In genomic region chr2:46875962-46876689, GRCh38 we compare ENCODE assay signal across 8 cellular contexts. TPM values are rescaled to one million over a fixed set of nuclear protein-coding genes. Genes with fewer than 3 reads are reported as not detected.
A peak's percentile ranks its signal among the peaks of the same experiment; 100 is the strongest.
DNase-seq lines count a peak whose midpoint lies in the region; ATAC-seq and TF ChIP-seq lines count a peak whose summit lies in the region.
"Not testable (repeated sequence)": the region's sequence is repeated elsewhere in the genome, so short reads cannot be mapped to it uniquely, and the experiment has no call there.

No MANE protein-coding gene starts in this region.

- H3K79me2 ChIP-seq in OCI-LY3 (ENCODE audit: low read length) = not testable (repeated sequence)

- not testable (repeated sequence) for H3K23ac ChIP-seq in mesenchymal stem cell (ENCODE audit: low read length in 2 of 2)

- not testable (repeated sequence) for ATAC-seq in sciatic nerve

- H3K18ac ChIP-seq in mesenchymal stem cell (ENCODE audit: low read depth in 1 of 2, low read length in 2 of 2) = not testable (repeated sequence)

- H3K4me1 ChIP-seq in OCI-LY3 (ENCODE audit: low read length) = not testable (repeated sequence)
- H3K4me1 ChIP-seq in mesenchymal stem cell (ENCODE audit: control insufficient read depth, insufficient read depth, low read depth, low read length) (peaks cover 30% of the 10 kb centered on the region), uterus (peaks cover 4 to 30% of the 10 kb centered on the region in 2 donors)

- not testable (repeated sequence) for H3K79me1 ChIP-seq in mesenchymal stem cell (replicated peaks; ENCODE audit: low read length, poor library complexity, severe bottlenecking)

- not testable (repeated sequence) for H2BK5ac ChIP-seq in mesenchymal stem cell (ENCODE audit: low read depth, low read length, poor library complexity, severe bottlenecking)

- H3K4me2 ChIP-seq in OCI-LY3 (ENCODE audit: low read length); mesenchymal stem cell (ENCODE audit: low read length, poor library complexity, severe bottlenecking): not testable (repeated sequence)

- DNase-seq in AG04450 (ENCODE audit: low read depth, low spot score); uterus: not testable (repeated sequence)
- DNase-seq in LHCN-M2 (ENCODE audit: low read depth) (peak; percentile 19), amniotic epithelial cell (ENCODE audit: low read depth) (peak; percentile 76), fibroblast of peridontal ligament (ENCODE audit: extremely low read depth) (peak; percentile 61), mesenchymal stem cell (peak; percentile 57), sciatic nerve (ENCODE audit: low spot score) (peak; percentile 0)

- H4K20me1 ChIP-seq in OCI-LY3 (ENCODE audit: insufficient read depth, low read length) = not testable (repeated sequence)

- H2AK5ac ChIP-seq in mesenchymal stem cell (ENCODE audit: low read length, severe bottlenecking) = not testable (repeated sequence)

- H4K91ac ChIP-seq in mesenchymal stem cell (ENCODE audit: low read length) = not testable (repeated sequence)

- H3K27ac ChIP-seq in AG04450 (ENCODE audit: low read depth, low read length) (peak overlapping the region; percentile 22), uterus (peak overlapping the region; percentile 81 to 89)
- H3K27ac ChIP-seq in OCI-LY3 (ENCODE audit: low read length); mesenchymal stem cell (ENCODE audit: low read length, poor library complexity, severe bottlenecking): not testable (repeated sequence)

- CTCF ChIA-PET in AG04450 (lab: Charles Lee) = interaction anchor here (1.0 to 2.0 kb wide), 4 partner anchors 9 to 242 kb away, joined by 4 to 5 read pairs (median 4); no protein-coding TSS in a partner anchor

- H2BK120ac ChIP-seq in mesenchymal stem cell (ENCODE audit: low read depth, low read length) = not testable (repeated sequence)

- H3K9ac ChIP-seq in OCI-LY3 (ENCODE audit: low read length) = not testable (repeated sequence)
- peak overlapping the region; percentile 73 for H3K9ac ChIP-seq in mesenchymal stem cell (ENCODE audit: low read length)

- not testable (repeated sequence) for H3K4ac ChIP-seq in mesenchymal stem cell (ENCODE audit: low read depth in 1 of 2, low read length in 2 of 2)

- POLR2A ChIA-PET in AG04450 (lab: Yijun Ruan, JAX) = interaction anchor here (0.6 to 1.2 kb wide), 4 partner anchors 19 to 170 kb away, joined by 3 to 6 read pairs (median 4); no protein-coding TSS in a partner anchor

- intact Hi-C loops in sciatic nerve (cut with DNase I) = not testable (repeated sequence)
- intact Hi-C loops in uterus (cut with DNase I; ENCODE audit: low total_unique reads) = loop anchor here (10.0 kb wide), 1 partner anchor 71 kb away; no protein-coding TSS in a partner anchor

- not testable (repeated sequence) for H3K4me3 ChIP-seq in AG04450 (ENCODE audit: low read depth, low read length); OCI-LY3 (ENCODE audit: low read length); mesenchymal stem cell (ENCODE audit: insufficient read depth in 1 of 2, low read depth in 1 of 2, low read length in 2 of 2); uterus

- H4K8ac ChIP-seq in mesenchymal stem cell (ENCODE audit: low read length) = not testable (repeated sequence)

- not testable (repeated sequence) for TF ChIP-seq POLR2A in uterus (IDR thresholded peaks at IDR 0.05)

- H3K14ac ChIP-seq in mesenchymal stem cell (ENCODE audit: low read length in 2 of 2) = not testable (repeated sequence)

- H3K27me3 ChIP-seq in AG04450 (ENCODE audit: control insufficient read depth, insufficient read depth, low read length); OCI-LY3 (ENCODE audit: low read depth, low read length); mesenchymal stem cell (ENCODE audit: control insufficient read depth in 1 of 2, insufficient read depth in 1 of 2, low read length in 2 of 2); uterus: not testable (repeated sequence)

- not testable (repeated sequence) for TF ChIP-seq CTCF in AG04450 (IDR thresholded peaks at IDR 0.05; ENCODE audit: low read depth, low read length); OCI-LY3 (IDR thresholded peaks at IDR 0.05; ENCODE audit: low read depth, low read length); uterus (IDR thresholded peaks at IDR 0.05)

- not testable (repeated sequence) for H2BK12ac ChIP-seq in mesenchymal stem cell (ENCODE audit: low read length in 2 of 2)

- peak overlapping the region; percentile 82; the same call in 1 of the 2 replicates for H2AFZ ChIP-seq in OCI-LY3 (ENCODE audit: low read depth, low read length)
- not testable (repeated sequence) for H2AFZ ChIP-seq in mesenchymal stem cell (ENCODE audit: low read depth, low read length)

- not testable (repeated sequence) for H3K36me3 ChIP-seq in OCI-LY3 (replicated peaks; ENCODE audit: low read depth, low read length); mesenchymal stem cell (ENCODE audit: control insufficient read depth in 1 of 2, insufficient read depth in 2 of 2, low read depth in 1 of 2, low read length in 2 of 2); uterus

- H2BK15ac ChIP-seq in mesenchymal stem cell (ENCODE audit: low read depth, poor library complexity, severe bottlenecking) = not testable (repeated sequence)

- WGBS in mesenchymal stem cell = 86% methylated on average over 5 of the region's 5 CpGs

- not testable (repeated sequence) for H3K9me3 ChIP-seq in AG04450 (ENCODE audit: control insufficient read depth, insufficient read depth, low read length); OCI-LY3 (ENCODE audit: insufficient read depth, low read length); mesenchymal stem cell (ENCODE audit: control insufficient read depth, low read length); uterus

RNA-seq across cellular contexts. Expression of gene MCFD2, which starts 39.5 kb away (rescaled TPM):
- polyA plus RNA-seq in AG04450 (2011; rRNA removed) = 176 and 231 TPM in 2 replicates
- polyA minus RNA-seq in AG04450 (2011; rRNA and poly(A)+ RNA removed) = 125 and 128 TPM in 2 replicates
- total RNA-seq in LHCN-M2 (2014; rRNA removed) = 219 and 228 TPM in 2 replicates
- 85.9 TPM for polyA plus RNA-seq in LHCN-M2 (2012)
- 212 TPM for polyA plus RNA-seq in mesenchymal stem cell (2013, experiment 1 of 2)
- polyA plus RNA-seq in mesenchymal stem cell (2013, experiment 2 of 2) = 217 TPM
- total RNA-seq in sciatic nerve = 90.5 TPM
- total RNA-seq in uterus = 100 to 1,000 TPM in 2 of 4 donors, 10 to 100 TPM in 2; 44.8 to 141 (median 107) TPM
